ENCODE assay signal across 9 cellular contexts in genomic region chr5:77972545-77973252, GRCh38.
DNase-seq lines count a peak whose midpoint lies in the region; ATAC-seq, FAIRE-seq and TF ChIP-seq lines count a peak whose summit lies in the region.
"Had no signal": no experiment of that assay in that cellular context is flagged by ENCODE, and none has a peak within 500 bp of the region (broad histone marks: within the 10 kb centered on the region; RNA-seq: fewer than 3 reads in every experiment).

No MANE protein-coding gene starts in this region.

- TF ChIP-seq CTCF in endothelial cell of umbilical vein (IDR thresholded peaks at IDR 0.05; ENCODE audit: extremely low read depth in 1 of 2, insufficient read depth in 1 of 2, low read depth in 1 of 2, low read length in 2 of 2), result peak; percentile 19 to 52
- peak; percentile 13 for TF ChIP-seq CTCF in neural crest cell (conservative IDR thresholded peaks at IDR 0.05)
- no peak for TF ChIP-seq CTCF in Caco-2 (IDR thresholded peaks at IDR 0.05; ENCODE audit: insufficient read depth in 1 of 2, low read depth in 1 of 2, low read length in 1 of 2, severe bottlenecking in 1 of 2, unreplicated experiment in 1 of 2)

- no peak overlapping the region for H3K27ac Mint-ChIP-seq in neural crest cell (ENCODE audit: unreplicated experiment)
- no peak overlapping the region for H3K27ac Mint-ChIP-seq in Caco-2 (ENCODE audit: unreplicated experiment)

- peaks cover 63 to 69% of the 10 kb centered on the region in 2 experiments for H3K27me3 ChIP-seq in endothelial cell of umbilical vein (ENCODE audit: control insufficient read depth in 2 of 2, insufficient read depth in 2 of 2, low read length in 2 of 2)
- no peaks in the 10 kb centered on the region for H3K27me3 ChIP-seq in Caco-2 (replicated peaks; ENCODE audit: control insufficient read depth, insufficient read depth, low read length)

- H3K4me1 ChIP-seq in endothelial cell of umbilical vein (ENCODE audit: control insufficient read depth, extremely low read depth, insufficient read depth, low read length), result peaks cover 12% of the 10 kb centered on the region
- H3K4me1 ChIP-seq in Caco-2, result no peaks in the 10 kb centered on the region

- no peaks in the 10 kb centered on the region for H3K9me1 ChIP-seq in endothelial cell of umbilical vein (replicated peaks; ENCODE audit: control insufficient read depth, extremely low read depth, insufficient read depth, low read length)

- CTCF ChIA-PET in endothelial cell of umbilical vein (lab: Charles Lee) (interaction anchor here (0.6 to 1.1 kb wide), 3 partner anchors 10 to 412 kb away, joined by 3 to 4 read pairs (median 4); no protein-coding TSS in a partner anchor), Caco-2 (lab: Charles Lee) (no interaction called here)

- peak; percentile 18 for FAIRE-seq in endothelial cell of umbilical vein (lab: Jason Lieb, UNC)

- H3K36me3 Mint-ChIP-seq in neural crest cell (ENCODE audit: low read depth) (peaks cover 4% of the 10 kb centered on the region), Caco-2 (ENCODE audit: insufficient read depth, unreplicated experiment) (no peaks in the 10 kb centered on the region)

- peak overlapping the region; percentile 23 for H2AFZ ChIP-seq in endothelial cell of umbilical vein (ENCODE audit: low read depth, low read length)

- H3K27me3 Mint-ChIP-seq in neural crest cell (ENCODE audit: low read depth), result peaks cover 89% of the 10 kb centered on the region
- H3K27me3 Mint-ChIP-seq in Caco-2 (ENCODE audit: insufficient read depth, unreplicated experiment), result no peaks in the 10 kb centered on the region

- no peak overlapping the region for H3K9ac ChIP-seq in endothelial cell of umbilical vein (replicated peaks; ENCODE audit: extremely low read depth, insufficient read depth, low read length)

- H3K4me2 ChIP-seq in endothelial cell of umbilical vein (ENCODE audit: insufficient read depth, low read length), result peak overlapping the region; percentile 17

- H3K9me3 Mint-ChIP-seq in neural crest cell (peaks cover 5% of the 10 kb centered on the region), Caco-2 (ENCODE audit: unreplicated experiment) (no peaks in the 10 kb centered on the region)

- TF ChIP-seq POLR2A in endothelial cell of umbilical vein (IDR thresholded peaks at IDR 0.05; ENCODE audit: low read depth, low read length), result no peak

- no peaks in the 10 kb centered on the region for H3K79me2 ChIP-seq in endothelial cell of umbilical vein (ENCODE audit: control insufficient read depth, insufficient read depth, low read length)

- DNase-seq in CD1c-positive myeloid dendritic cell (ENCODE audit: extremely low spot score), result peak; percentile 37
- DNase-seq in endothelial cell of umbilical vein (ENCODE audit: low read depth, low spot score), result no peak
- no peak for DNase-seq in neural crest cell (ENCODE audit: low read depth, low spot score)
- DNase-seq in NCI-H1930 (lab: John Stamatoyannopoulos, UW), result no peak
- no peak for DNase-seq in NCI-H1105 treated with DMSO at 0.1 percent for 48 hours (lab: John Stamatoyannopoulos, UW)
- no peak for DNase-seq in Caco-2

- peak overlapping the region; percentile 64 for H3K4me3 Mint-ChIP-seq in neural crest cell
- no peak overlapping the region for H3K4me3 Mint-ChIP-seq in Caco-2 (ENCODE audit: unreplicated experiment)

- H4K20me1 ChIP-seq in endothelial cell of umbilical vein (replicated peaks; ENCODE audit: control insufficient read depth, extremely low read depth, insufficient read depth, low read length), result no peaks in the 10 kb centered on the region

- H3K9me3 ChIP-seq in endothelial cell of umbilical vein (replicated peaks; ENCODE audit: control insufficient read depth, insufficient read depth, low read length), result no peaks in the 10 kb centered on the region
- H3K9me3 ChIP-seq in Caco-2, result no peaks in the 10 kb centered on the region

- H3K4me3 ChIP-seq in endothelial cell of umbilical vein (replicated peaks in 1 of 3; ENCODE audit: insufficient read depth in 1 of 3, low read depth in 1 of 3, low read length in 3 of 3) (peak overlapping the region in 2 of 3 experiments; percentile 19 to 33), Caco-2 (ENCODE audit: low read depth, low read length) (no peak overlapping the region)

- H3K27ac ChIP-seq in endothelial cell of umbilical vein (ENCODE audit: insufficient read depth, low read depth, low read length), result no peak overlapping the region
- H3K27ac ChIP-seq: epithelial cell of prostate had no signal

- POLR2A ChIA-PET in endothelial cell of umbilical vein (lab: Charles Lee) (interaction anchor here (0.6 kb wide), 1 partner anchor 337 kb away, joined by 4 read pairs; no protein-coding TSS in a partner anchor), Caco-2 (lab: Charles Lee) (no interaction called here)

- no peaks in the 10 kb centered on the region for H3K36me3 ChIP-seq in endothelial cell of umbilical vein (ENCODE audit: control insufficient read depth in 2 of 2, extremely low read depth in 1 of 2, insufficient read depth in 2 of 2, low read length in 2 of 2)
- no peaks in the 10 kb centered on the region for H3K36me3 ChIP-seq in Caco-2 (ENCODE audit: control insufficient read depth, insufficient read depth, low read length)

- dilution Hi-C loops in endothelial cell of umbilical vein (cut with MboI; ENCODE audit: extremely low pct_ligation_motif_present, low sequenced_read_pairs), result no loop called here

- ATAC-seq in GM21390 (IDR thresholded peaks at IDR 0.05; ENCODE audit: unreplicated experiment) (peak; percentile 77), SK-N-SH treated with all-trans-retinoic acid at 6 μM for 48 hours (peak; percentile 79)

- BruUV-seq in endothelial cell of umbilical vein (replicated peaks; lab: Mats Ljungman, UMichigan) (no TSS peak), Caco-2 (replicated peaks; lab: Mats Ljungman, UMichigan) (no TSS peak)

- H3K4me1 Mint-ChIP-seq in neural crest cell, result peaks cover 11% of the 10 kb centered on the region
- no peaks in the 10 kb centered on the region for H3K4me1 Mint-ChIP-seq in Caco-2 (ENCODE audit: low read depth, unreplicated experiment)

- intact Hi-C loops in endothelial cell of umbilical vein (cut with micrococcal nuclease), result loop anchor here (5.0 kb wide), 2 partner anchors 325 to 340 kb away; no protein-coding TSS in a partner anchor
- intact Hi-C loops in Caco-2 (cut with micrococcal nuclease; ENCODE audit: unreplicated experiment), result no loop called here

TF ChIP-seq in SK-N-SH treated with all-trans-retinoic acid at 6 μM for 48 hours, 23 proteins besides CTCF, POLR2A, EP300 and RAD21 (continues in another document):
- TF ChIP-seq TSHZ2 (CRISPR knock-in tag; IDR thresholded peaks at IDR 0.05), result no peak
- TF ChIP-seq ZNF70 (CRISPR knock-in tag; IDR thresholded peaks at IDR 0.05), result no peak

TF ChIP-seq in endothelial cell of umbilical vein, 7 proteins besides CTCF, POLR2A, EP300 and RAD21:
- TF ChIP-seq JUN (IDR thresholded peaks at IDR 0.05; ENCODE audit: borderline replicate concordance, insufficient read depth, insufficient read length, low read depth) (no peak), EZH2 (IDR thresholded peaks at IDR 0.05; ENCODE audit: borderline replicate concordance, low read depth, low read length, severe bottlenecking) (peak; percentile 50), MYC (IDR thresholded peaks at IDR 0.05; ENCODE audit: low read depth, low read length) (no peak), GATA2 (IDR thresholded peaks at IDR 0.05; ENCODE audit: insufficient read depth, insufficient read length, low read depth, low read length) (no peak), POLR2AphosphoS5 (IDR thresholded peaks at IDR 0.05; ENCODE audit: insufficient read depth, low read depth, low read length) (no peak), MAX (IDR thresholded peaks at IDR 0.05; ENCODE audit: insufficient read depth, insufficient read length) (no peak)
TF ChIP-seq in endothelial cell of umbilical vein: peak in this region for 1.

Comparison
In these comparisons a context has a peak if more than half of its experiments do, and no peak if none do; other contexts are left out.
1. CTCF ChIP-seq: peak in endothelial cell of umbilical vein (2 of 2) and neural crest cell (single experiment); none in Caco-2 (0 of 2).